8 cellular contexts compared by ENCODE assay signal in the genomic region with DNA sequence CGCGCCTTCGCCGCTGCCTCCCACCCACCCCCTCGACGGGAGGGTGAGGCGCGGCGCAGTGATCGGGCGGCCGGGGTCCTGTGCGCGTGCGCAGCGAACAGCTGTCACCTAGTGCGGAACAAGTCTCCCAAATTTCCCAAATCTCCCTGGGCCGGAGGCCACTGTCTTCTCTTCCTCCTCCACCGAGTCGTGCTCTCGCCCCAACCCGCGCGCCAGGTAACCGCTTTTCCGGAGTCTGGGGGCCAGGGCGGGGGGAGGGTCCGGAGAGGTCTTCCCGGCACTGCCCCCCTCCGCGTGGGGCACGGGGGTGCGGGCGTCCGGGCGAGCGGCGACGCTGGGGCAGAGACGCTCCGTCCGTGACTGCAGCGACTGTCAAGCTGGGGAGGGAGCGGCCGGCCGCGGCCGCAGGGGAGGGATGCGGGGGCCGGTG. TPM values are rescaled to one million over a fixed set of nuclear protein-coding genes. Genes with fewer than 3 reads are reported as not detected.
DNase-seq lines count a peak whose midpoint lies in the region; ATAC-seq and TF ChIP-seq lines count a peak whose summit lies in the region.

No MANE protein-coding gene starts in this region.

- H3K4me2 ChIP-seq in DOHH2 (ENCODE audit: low read length), result peak overlapping the region; percentile 74

- no peaks in the 10 kb centered on the region for H3K9me3 ChIP-seq in DOHH2 (ENCODE audit: control insufficient read depth, insufficient read depth, low read length)

- no peaks in the 10 kb centered on the region for H4K20me1 ChIP-seq in DOHH2 (ENCODE audit: control insufficient read depth, insufficient read depth, low read depth, low read length)

- H3K27ac Mint-ChIP-seq in chondrocyte (ENCODE audit: unreplicated experiment), result peak overlapping the region; percentile 100
- H3K27ac Mint-ChIP-seq in memory B cell, result peak overlapping the region; percentile 100

- DNase-seq in HuH-7 (ENCODE audit: low spot score) (peak; percentile 91), chondrocyte (ENCODE audit: low spot score) (peak; percentile 99), memory B cell (ENCODE audit: low spot score in 2 of 2) (no peak), OCI-M1 (lab: John Stamatoyannopoulos, UW) (no peak)
- no peak for DNase-seq in activated effector memory CD4-positive, alpha-beta T cell treated with anti-CD3 and anti-CD28 coated beads, Interleukin-2, amount 50 U/mL, for 16 hours

- H3K79me2 ChIP-seq in DOHH2 (ENCODE audit: control insufficient read depth, low read length), result peaks cover 47% of the 10 kb centered on the region

- no peaks in the 10 kb centered on the region for H3K9me3 Mint-ChIP-seq in chondrocyte (ENCODE audit: low read depth)
- peaks cover under 1% of the 10 kb centered on the region for H3K9me3 Mint-ChIP-seq in memory B cell

- H3K36me3 ChIP-seq in DOHH2 (ENCODE audit: control insufficient read depth, low read length) (peaks cover 5% of the 10 kb centered on the region; the same call in 1 of the 2 replicates), urinary bladder (ENCODE audit: insufficient read depth) (no peaks in the 10 kb centered on the region)

- H3F3A ChIP-seq in DOHH2 (ENCODE audit: control insufficient read depth, insufficient read depth), result peaks cover 3% of the 10 kb centered on the region; the same call in 1 of the 2 replicates

- ATAC-seq in GM21528 (IDR thresholded peaks at IDR 0.05; ENCODE audit: low FRiP score, unreplicated experiment) (peak; percentile 21), memory B cell (ENCODE audit: low read depth) (peak; percentile 3)

- H3K27ac ChIP-seq in DOHH2 (ENCODE audit: low read depth, low read length) (peak overlapping the region; percentile 75), urinary bladder (ENCODE audit: low read depth) (peak overlapping the region; percentile 74)

- WGBS in urinary bladder, result under 1% methylated on average over 50 of the region's 50 CpGs

- H3K27me3 ChIP-seq in DOHH2 (ENCODE audit: control insufficient read depth, low read length), result no peaks in the 10 kb centered on the region

- H3K36me3 Mint-ChIP-seq in chondrocyte (ENCODE audit: low read depth) (no peaks in the 10 kb centered on the region), memory B cell (peaks cover under 1% of the 10 kb centered on the region)

- H3K27me3 Mint-ChIP-seq in chondrocyte (ENCODE audit: low read depth) (no peaks in the 10 kb centered on the region), memory B cell (no peaks in the 10 kb centered on the region)

- H3K9me2 ChIP-seq in DOHH2 (replicated peaks; ENCODE audit: control insufficient read depth, low read length), result no peaks in the 10 kb centered on the region

- H3K4me1 Mint-ChIP-seq in chondrocyte (ENCODE audit: low read depth) (peaks cover 15% of the 10 kb centered on the region), memory B cell (peaks cover 20% of the 10 kb centered on the region)

- TF ChIP-seq CTCF in DOHH2 (IDR thresholded peaks at IDR 0.05; ENCODE audit: low read depth, low read length, poor library complexity, severe bottlenecking) (no peak), chondrocyte (IDR thresholded peaks at IDR 0.05) (no peak)

- H3K4me1 ChIP-seq in DOHH2 (ENCODE audit: control insufficient read depth, low read length), result peaks cover 24% of the 10 kb centered on the region
- H3K4me1 ChIP-seq in urinary bladder (ENCODE audit: insufficient read depth), result no peaks in the 10 kb centered on the region

- H3K4me3 ChIP-seq in DOHH2 (ENCODE audit: low read length) (peak overlapping the region; percentile 92), urinary bladder (ENCODE audit: low read depth, low read length) (peak overlapping the region; percentile 60)

- H3K4me3 Mint-ChIP-seq in chondrocyte (ENCODE audit: unreplicated experiment), result peak overlapping the region; percentile 96
- peak overlapping the region; percentile 89 for H3K4me3 Mint-ChIP-seq in memory B cell

RNA-seq across cellular contexts. Expression of gene KDM4C, which starts 0.2 kb away (rescaled TPM):
- total RNA-seq in chondrocyte, result 18.1 to 24.3 TPM (median 21.5 TPM) in 3 replicates
- 66.1 TPM for total RNA-seq in urinary bladder
- 16.3 TPM for polyA plus RNA-seq in urinary bladder

Comparison
In these comparisons a context has a peak if more than half of its experiments do, and no peak if none do; other contexts are left out.
1. DNase-seq: peak in HuH-7 (single experiment) and chondrocyte (single experiment); none in memory B cell (0 of 2), activated effector memory CD4-positive, alpha-beta T cell treated with anti-CD3 and anti-CD28 coated beads, Interleukin-2, amount 50 U/mL, for 16 hours (single experiment) and OCI-M1 (single experiment).